Comparison of ENCODE assay signal across 23 cellular contexts in the genomic region with DNA sequence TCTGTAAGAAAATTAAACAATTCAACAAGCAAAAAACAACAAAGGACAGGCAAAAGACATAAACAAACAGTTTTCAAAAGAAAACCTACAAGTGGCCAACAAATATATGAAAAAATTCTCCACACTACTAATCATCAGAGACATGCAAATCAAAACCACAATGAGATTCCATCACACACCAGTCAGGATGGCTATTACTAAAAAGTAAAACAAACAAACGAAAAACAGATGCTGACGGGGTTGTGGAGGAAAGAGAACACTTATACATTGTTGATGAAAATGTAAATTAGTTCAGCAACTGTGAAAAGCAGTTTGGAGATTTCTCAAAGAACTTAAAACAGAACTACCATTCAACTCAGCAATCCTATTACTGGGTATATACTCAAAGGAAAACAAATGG.
DNase-seq lines count a peak whose midpoint lies in the region; ATAC-seq and TF ChIP-seq lines count a peak whose summit lies in the region.
"Had no signal": no experiment of that assay in that cellular context is flagged by ENCODE, and none has a peak within 500 bp of the region (broad histone marks: within the 10 kb centered on the region; RNA-seq: fewer than 3 reads in every experiment).

No MANE protein-coding gene starts in this region.

- H3K27me3 Mint-ChIP-seq in MCF 10A (ENCODE audit: insufficient read depth, unreplicated experiment): no peaks in the 10 kb centered on the region
- H3K27me3 Mint-ChIP-seq in activated CD8-positive, alpha-beta T cell treated with anti-CD3 and anti-CD28 coated beads, Interleukin-2, amount 10 ng/mL, durations not matched to agents 7 days and 5 days (ENCODE audit: low read depth): no peaks in the 10 kb centered on the region
- H3K27me3 Mint-ChIP-seq: CD8-positive, alpha-beta memory T cell; memory B cell; natural killer cell treated with Interleukin-12 subunit alpha and Interleukin-12 subunit beta and Interleukin-15 and Interleukin-18, amount 100 ng/mL, for 72 hours; stimulated activated naive CD8-positive, alpha-beta T cell treated with anti-CD3 and anti-CD28 coated beads, Interleukin-15, Interleukin-2, amounts not matched to agents 100 ng/mL and 50 ng/mL, for 24 hours had no signal

- H3K36me3 ChIP-seq in breast epithelium: no peaks in the 10 kb centered on the region
- no peaks in the 10 kb centered on the region for H3K36me3 ChIP-seq in effector memory CD4-positive, alpha-beta T cell (ENCODE audit: control insufficient read depth, insufficient read depth, low read length)
- H3K36me3 ChIP-seq: upper lobe of right lung had no signal

- no peak for TF ChIP-seq POLR2A in breast epithelium (IDR thresholded peaks at IDR 0.05)

- H3K4me1 Mint-ChIP-seq in MCF 10A (ENCODE audit: insufficient read depth, unreplicated experiment): no peaks in the 10 kb centered on the region
- no peaks in the 10 kb centered on the region for H3K4me1 Mint-ChIP-seq in activated CD8-positive, alpha-beta T cell treated with anti-CD3 and anti-CD28 coated beads, Interleukin-2, amount 10 ng/mL, durations not matched to agents 7 days and 5 days (ENCODE audit: low read depth)
- H3K4me1 Mint-ChIP-seq: CD8-positive, alpha-beta memory T cell; memory B cell had no signal

- peaks cover 7% of the 10 kb centered on the region for H3K9me3 Mint-ChIP-seq in MCF 10A (ENCODE audit: unreplicated experiment)
- peaks cover 10% of the 10 kb centered on the region for H3K9me3 Mint-ChIP-seq in activated CD8-positive, alpha-beta T cell treated with anti-CD3 and anti-CD28 coated beads, Interleukin-2, amount 10 ng/mL, durations not matched to agents 7 days and 5 days (ENCODE audit: insufficient read depth)

- TF ChIP-seq CTCF in MCF 10A (IDR thresholded peaks at IDR 0.05; ENCODE audit: unreplicated experiment) (no peak), breast epithelium (IDR thresholded peaks at IDR 0.05) (no peak), fibroblast of pulmonary artery (IDR thresholded peaks at IDR 0.05; ENCODE audit: low read length, missing control alignments) (no peak)

- H3K9me3 ChIP-seq in breast epithelium: no peaks in the 10 kb centered on the region
- H3K9me3 ChIP-seq in effector memory CD4-positive, alpha-beta T cell (ENCODE audit: control insufficient read depth, low read length): no peaks in the 10 kb centered on the region
- H3K9me3 ChIP-seq: body of pancreas, upper lobe of right lung had no signal

- no TSS peak for BruUV-seq in MCF 10A (replicated peaks; lab: Mats Ljungman, UMichigan)

- no peak overlapping the region for H3K4me3 ChIP-seq in breast epithelium
- H3K4me3 ChIP-seq in fibroblast of pulmonary artery (replicated peaks; ENCODE audit: low read depth, low read length): no peak overlapping the region
- no peak overlapping the region for H3K4me3 ChIP-seq in effector memory CD4-positive, alpha-beta T cell (ENCODE audit: insufficient read depth, low read depth, low read length, poor library complexity, severe bottlenecking)
- H3K4me3 ChIP-seq: body of pancreas, upper lobe of right lung had no signal

- POLR2A ChIA-PET in MCF 10A (lab: Yijun Ruan, JAX): no interaction called here
- POLR2A ChIA-PET in activated CD8-positive, alpha-beta T cell treated with anti-CD3 and anti-CD28 coated beads, Interleukin-2, amount 10 ng/mL, durations not matched to agents 7 days and 5 days (lab: Charles Lee): no interaction called here

- H3K36me3 Mint-ChIP-seq in MCF 10A (ENCODE audit: insufficient read depth, unreplicated experiment): no peaks in the 10 kb centered on the region
- H3K36me3 Mint-ChIP-seq in activated CD8-positive, alpha-beta T cell treated with anti-CD3 and anti-CD28 coated beads, Interleukin-2, amount 10 ng/mL, durations not matched to agents 7 days and 5 days (ENCODE audit: low read depth): no peaks in the 10 kb centered on the region
- H3K36me3 Mint-ChIP-seq: CD8-positive, alpha-beta memory T cell; memory B cell had no signal

- H3K4me3 Mint-ChIP-seq in MCF 10A (ENCODE audit: unreplicated experiment): no peak overlapping the region
- H3K4me3 Mint-ChIP-seq in activated CD8-positive, alpha-beta T cell treated with anti-CD3 and anti-CD28 coated beads, Interleukin-2, amount 10 ng/mL, durations not matched to agents 7 days and 5 days: no peak overlapping the region
- H3K4me3 Mint-ChIP-seq: CD8-positive, alpha-beta memory T cell; memory B cell; natural killer cell treated with Interleukin-12 subunit alpha and Interleukin-12 subunit beta and Interleukin-15 and Interleukin-18, amount 100 ng/mL, for 72 hours; stimulated activated naive CD8-positive, alpha-beta T cell treated with anti-CD3 and anti-CD28 coated beads, Interleukin-15, Interleukin-2, amounts not matched to agents 100 ng/mL and 50 ng/mL, for 24 hours; T-helper 2 cell treated with Interferon-gamma antibody and Interleukin-4, amounts not matched to agents 5 μg/mL and 100 μg/mL, for 36 hours had no signal

- intact Hi-C loops in MCF 10A (cut with micrococcal nuclease): no loop called here
- intact Hi-C loops in breast epithelium (cut with DNase I; ENCODE audit: low total_unique reads): no loop called here

- no peak overlapping the region for H3K27ac ChIP-seq in breast epithelium
- H3K27ac ChIP-seq in effector memory CD4-positive, alpha-beta T cell (ENCODE audit: insufficient read depth, low read length, poor library complexity, severe bottlenecking): no peak overlapping the region
- H3K27ac ChIP-seq: 22Rv1, body of pancreas, upper lobe of right lung had no signal

- no peak overlapping the region for H3K27ac Mint-ChIP-seq in MCF 10A (ENCODE audit: low read depth, unreplicated experiment)
- no peak overlapping the region for H3K27ac Mint-ChIP-seq in activated CD8-positive, alpha-beta T cell treated with anti-CD3 and anti-CD28 coated beads, Interleukin-2, amount 10 ng/mL, durations not matched to agents 7 days and 5 days
- H3K27ac Mint-ChIP-seq: CD8-positive, alpha-beta memory T cell; memory B cell; natural killer cell treated with Interleukin-12 subunit alpha and Interleukin-12 subunit beta and Interleukin-15 and Interleukin-18, amount 100 ng/mL, for 72 hours; stimulated activated naive CD8-positive, alpha-beta T cell treated with anti-CD3 and anti-CD28 coated beads, Interleukin-15, Interleukin-2, amounts not matched to agents 100 ng/mL and 50 ng/mL, for 24 hours; T-helper 2 cell treated with Interferon-gamma antibody and Interleukin-4, amounts not matched to agents 5 μg/mL and 100 μg/mL, for 36 hours had no signal

- no peaks in the 10 kb centered on the region for H3K27me3 ChIP-seq in breast epithelium
- H3K27me3 ChIP-seq in effector memory CD4-positive, alpha-beta T cell (replicated peaks; ENCODE audit: control insufficient read depth, insufficient read depth, low read length, poor library complexity, severe bottlenecking): no peaks in the 10 kb centered on the region
- H3K27me3 ChIP-seq: body of pancreas, upper lobe of right lung had no signal

- peak; percentile 27 for DNase-seq in MCF 10A (ENCODE audit: unreplicated experiment)
- no peak for DNase-seq in breast epithelium (ENCODE audit: low spot score in 2 of 2)
- DNase-seq in amniotic stem cell (lab: John Stamatoyannopoulos, UW): peak; percentile 44
- peak; percentile 13 for DNase-seq in fibroblast of pulmonary artery (ENCODE audit: low read depth)
- DNase-seq in activated effector memory CD4-positive, alpha-beta T cell treated with Interleukin-2 at 50 U/mL for 16 hours: no peak
- DNase-seq in effector memory CD4-positive, alpha-beta T cell: no peak
- no peak for DNase-seq in UCSD-AML1 (lab: John Stamatoyannopoulos, UW; ENCODE audit: unreplicated experiment)
- no peak for DNase-seq in activated CD8-positive, alpha-beta T cell treated with anti-CD3 and anti-CD28 coated beads, Interleukin-2, amount 10 ng/mL, durations not matched to agents 7 days and 5 days
- DNase-seq: activated CD4-positive, CD25-positive, alpha-beta regulatory T cell treated with anti-CD3 and anti-CD28 coated beads, Interleukin-2, amount 50 U/mL, for 72 hours; activated gamma-delta T cell treated with Interleukin-2 at 50 U/mL for 16 hours; body of pancreas; CD8-positive, alpha-beta memory T cell; effector CD4-positive, alpha-beta T cell; head of caudate nucleus; NCI-H2029 treated with DMSO at 0.1 percent for 48 hours; NCI-H510A; SHP77; upper lobe of right lung had no signal

- no peak for ATAC-seq in activated CD8-positive, alpha-beta T cell treated with anti-CD3 and anti-CD28 coated beads, Interleukin-2, amount 10 ng/mL, durations not matched to agents 7 days and 5 days
- ATAC-seq: body of pancreas; natural killer cell treated with Interleukin-12 subunit alpha and Interleukin-12 subunit beta and Interleukin-15 and Interleukin-18, amount 100 ng/mL, for 72 hours; upper lobe of right lung had no signal

- H3K4me1 ChIP-seq in breast epithelium: no peaks in the 10 kb centered on the region
- H3K4me1 ChIP-seq in effector memory CD4-positive, alpha-beta T cell (ENCODE audit: control insufficient read depth, insufficient read depth, low read length, poor library complexity, severe bottlenecking): no peaks in the 10 kb centered on the region
- H3K4me1 ChIP-seq: body of pancreas, upper lobe of right lung had no signal

- CTCF ChIA-PET in MCF 10A (lab: Yijun Ruan, JAX): no interaction called here
- CTCF ChIA-PET in activated CD8-positive, alpha-beta T cell treated with anti-CD3 and anti-CD28 coated beads, Interleukin-2, amount 10 ng/mL, durations not matched to agents 7 days and 5 days (lab: Charles Lee): no interaction called here

Comparison
In these comparisons a context has a peak if more than half of its experiments do, and no peak if none do; other contexts are left out.
1. DNase-seq: peak in MCF 10A (single experiment), amniotic stem cell (single experiment) and fibroblast of pulmonary artery (single experiment); none in breast epithelium (0 of 2), activated effector memory CD4-positive, alpha-beta T cell treated with Interleukin-2 at 50 U/mL for 16 hours (single experiment), effector memory CD4-positive, alpha-beta T cell (0 of 3), UCSD-AML1 (single experiment) and activated CD8-positive, alpha-beta T cell treated with anti-CD3 and anti-CD28 coated beads, Interleukin-2, amount 10 ng/mL, durations not matched to agents 7 days and 5 days (single experiment).